ENCODE assay signal across 11 cellular contexts in the genomic region with DNA sequence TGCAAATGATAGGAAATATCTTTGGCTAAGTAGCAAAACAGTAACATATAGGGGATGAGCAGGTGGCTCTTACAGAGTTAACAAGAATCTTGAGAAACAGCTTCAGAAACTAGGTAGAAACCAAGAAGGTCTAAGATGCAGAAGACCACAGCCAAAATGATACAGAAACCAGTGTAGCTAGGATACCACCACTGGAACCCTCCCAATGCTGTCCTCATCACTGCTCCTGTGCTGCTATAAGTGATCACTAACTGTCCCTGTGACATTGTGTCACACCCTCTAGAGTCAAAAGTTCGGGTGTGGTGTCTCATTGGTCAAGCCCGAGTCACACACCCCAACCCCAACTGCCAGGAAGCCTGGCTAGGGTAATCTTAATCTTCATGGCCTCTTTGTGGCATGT.
DNase-seq lines count a peak whose midpoint lies in the region; ATAC-seq and TF ChIP-seq lines count a peak whose summit lies in the region.
"Had no signal": no experiment of that assay in that cellular context is flagged by ENCODE, and none has a peak within 500 bp of the region (broad histone marks: within the 10 kb centered on the region; RNA-seq: fewer than 3 reads in every experiment).

No MANE protein-coding gene starts in this region.

- H3K4me1 ChIP-seq in MM.1S (ENCODE audit: low read length) = peaks cover 10% of the 10 kb centered on the region; the same call in 1 of the 2 replicates
- H3K4me1 ChIP-seq in tibial nerve = no peaks in the 10 kb centered on the region
- H3K4me1 ChIP-seq: esophagus squamous epithelium had no signal

- H3K9ac ChIP-seq in MM.1S (ENCODE audit: low read length) = no peak overlapping the region

- TF ChIP-seq CTCF in MM.1S (IDR thresholded peaks at IDR 0.05; ENCODE audit: low read length) = no peak
- TF ChIP-seq CTCF in tibial nerve (IDR thresholded peaks at IDR 0.05) = no peak

- H4K20me1 ChIP-seq in MM.1S (ENCODE audit: insufficient read depth, low read length) = no peaks in the 10 kb centered on the region

- H3F3A ChIP-seq in MM.1S (ENCODE audit: insufficient read depth, low read length) = no peaks in the 10 kb centered on the region

- no peak overlapping the region for H2AFZ ChIP-seq in MM.1S (ENCODE audit: low read length)

- H3K27ac ChIP-seq in MM.1S (ENCODE audit: low read length) (peak overlapping the region; percentile 26; the same call in 1 of the 2 replicates), tibial nerve (no peak overlapping the region)
- H3K27ac ChIP-seq: esophagus squamous epithelium had no signal

- H3K4me2 ChIP-seq in MM.1S (ENCODE audit: low read depth, low read length) = 0 out of 2 replicates have a peak overlapping the region, but pooled peaks have one; percentile 6

- H3K9me2 ChIP-seq in MM.1S (replicated peaks; ENCODE audit: insufficient read depth, low read length) = no peaks in the 10 kb centered on the region

- peak; percentile 91 for ATAC-seq in GM18907 (IDR thresholded peaks at IDR 0.05; ENCODE audit: unreplicated experiment)
- ATAC-seq in GM21367 (IDR thresholded peaks at IDR 0.05; ENCODE audit: unreplicated experiment) = peak; percentile 87
- ATAC-seq in HG03025 (IDR thresholded peaks at IDR 0.05; ENCODE audit: low FRiP score, unreplicated experiment) = peak; percentile 96

- TF ChIP-seq EP300 in tibial nerve (IDR thresholded peaks at IDR 0.05) = no peak

- WGBS in tibial nerve, 2 donors = 83 to 86% methylated on average over 2 of the region's 2 CpGs

- no peak overlapping the region for H3K4me3 ChIP-seq in MM.1S (ENCODE audit: low read length)
- H3K4me3 ChIP-seq in tibial nerve = no peak overlapping the region
- H3K4me3 ChIP-seq: coronary artery, esophagus squamous epithelium had no signal

- TF ChIP-seq POLR2A in tibial nerve (IDR thresholded peaks at IDR 0.05) = no peak

- H3K27me3 ChIP-seq in MM.1S (replicated peaks; ENCODE audit: insufficient read depth, low read length) = no peaks in the 10 kb centered on the region
- H3K27me3 ChIP-seq in tibial nerve = no peaks in the 10 kb centered on the region
- H3K27me3 ChIP-seq: esophagus squamous epithelium had no signal

- H3K79me2 ChIP-seq in MM.1S (ENCODE audit: low read length) = no peaks in the 10 kb centered on the region

- H3K9me3 ChIP-seq in MM.1S (replicated peaks; ENCODE audit: insufficient read depth, low read length) (no peaks in the 10 kb centered on the region), tibial nerve (no peaks in the 10 kb centered on the region)
- H3K9me3 ChIP-seq: esophagus squamous epithelium had no signal

- H3K36me3 ChIP-seq in MM.1S (replicated peaks; ENCODE audit: insufficient read depth, low read length) (no peaks in the 10 kb centered on the region), tibial nerve (no peaks in the 10 kb centered on the region)
- H3K36me3 ChIP-seq: esophagus squamous epithelium had no signal

- peak; percentile 54 for DNase-seq in MM.1S
- DNase-seq in activated effector memory CD4-positive, alpha-beta T cell treated with anti-CD3 and anti-CD28 coated beads, Interleukin-2, amount 50 U/mL, for 16 hours = no peak
- no peak for DNase-seq in tibial nerve (ENCODE audit: low spot score in 2 of 2)
- DNase-seq in NCI-H1417 (lab: John Stamatoyannopoulos, UW) = no peak
- DNase-seq: activated T-cell treated with anti-CD3 and anti-CD28 coated beads for 4 hours, amniotic stem cell, esophagus squamous epithelium had no signal
